ENCODE assay signal across 32 cellular contexts in genomic region chr10:29322918-29323317, GRCh38. TPM values are rescaled to one million over a fixed set of nuclear protein-coding genes. Genes with fewer than 3 reads are reported as not detected.
A peak's percentile ranks its signal among the peaks of the same experiment; 100 is the strongest.
DNase-seq lines count a peak whose midpoint lies in the region; ATAC-seq and TF ChIP-seq lines count a peak whose summit lies in the region.
"Had no signal": no experiment of that assay in that cellular context is flagged by ENCODE, and none has a peak within 500 bp of the region (broad histone marks: within the 10 kb centered on the region; RNA-seq: fewer than 3 reads in every experiment).

No MANE protein-coding gene starts in this region.

- TF ChIP-seq EP300 in SK-N-SH (IDR thresholded peaks at IDR 0.05; ENCODE audit: borderline replicate concordance in 1 of 2, low read depth in 1 of 2, low read length in 1 of 2), result peak in 1 of 2 experiments; percentile 39; a peak in 1 of 4 replicates

- WGBS in SK-N-SH (ENCODE audit: low lambda C conversion rate), result 58% methylated on average over 5 of the region's 5 CpGs
- 83 to 88% methylated on average over 2 to 5 of the region's 5 CpGs for WGBS in mesodermal cell (ENCODE audit: insufficient coverage in 2 of 2), 2 experiments

- POLR2A ChIA-PET in SK-N-SH (lab: Yijun Ruan, JAX), result no interaction called here

- H3K9ac ChIP-seq in SK-N-SH (no peak overlapping the region), skeletal muscle tissue (ENCODE audit: low read depth in 1 of 3, low read length in 3 of 3) (peak overlapping the region in 2 of 3 donors; percentile 34 to 43)

- intact Hi-C loops in left colon (cut with DNase I, micrococcal nuclease), result no loop called here

- TF ChIP-seq RAD21 in SK-N-SH (IDR thresholded peaks at IDR 0.05; ENCODE audit: low read length), result no peak

- peaks cover 0 to 4% of the 10 kb centered on the region in 2 donors for H3K4me1 Mint-ChIP-seq in stimulated activated naive B cell treated with anti-CD40 and anti-IgM and Interleukin-4, amounts not matched to agents 10 μg/mL and 1 μg/mL and 100 μg/mL, for 72 hours

- CTCF ChIA-PET in SK-N-SH (lab: Yijun Ruan, JAX), result interaction anchor here (1.4 kb wide), 1 partner anchor 659 kb away, joined by 4 read pairs; no protein-coding TSS in a partner anchor

- H3K27ac ChIP-seq in SK-N-SH (ENCODE audit: low read depth in 2 of 2, low read length in 1 of 2) (peak overlapping the region in 1 of 2 experiments; percentile 70; a peak in 2 of 4 replicates), cardiac muscle cell (peak overlapping the region; percentile 96), mesodermal cell (ENCODE audit: low read depth, low read length, severe bottlenecking) (peak overlapping the region; percentile 45), skeletal muscle tissue (ENCODE audit: low read depth, low read length) (peak overlapping the region; percentile 68)
- H3K27ac ChIP-seq: prostate gland, SK-N-MC, spleen had no signal

- ATAC-seq in left colon (no peak), HG03571 (IDR thresholded peaks at IDR 0.05; ENCODE audit: unreplicated experiment) (no peak)
- no peak for ATAC-seq in stimulated activated naive B cell treated with anti-CD40 and anti-IgM and Interleukin-4, amounts not matched to agents 10 μg/mL and 1 μg/mL and 100 μg/mL, for 72 hours (replicated peaks)
- ATAC-seq: activated CD4-positive, alpha-beta T cell treated with anti-CD3 and anti-CD28 coated beads for 36 hours; activated T-cell treated with anti-CD3 and anti-CD28 coated beads, Interleukin-2, amount 50 U/mL, for 4 hours; T-helper 17 cell had no signal

- peaks cover 45% of the 10 kb centered on the region; the same call in 1 of the 2 replicates for H3K27me3 ChIP-seq in SK-N-SH (ENCODE audit: insufficient read depth)
- H3K27me3 ChIP-seq in cardiac muscle cell, result no peaks in the 10 kb centered on the region
- H3K27me3 ChIP-seq in skeletal muscle tissue (ENCODE audit: control insufficient read depth in 3 of 3, insufficient read depth in 3 of 3, low read length in 3 of 3), result no peaks in the 10 kb centered on the region

- H3K79me2 ChIP-seq in SK-N-SH (ENCODE audit: insufficient read depth), result no peaks in the 10 kb centered on the region

- peaks cover 5% of the 10 kb centered on the region for H3F3A ChIP-seq in SK-N-SH (replicated peaks; ENCODE audit: insufficient read depth)

- no peaks in the 10 kb centered on the region for H4K20me1 ChIP-seq in SK-N-SH (ENCODE audit: insufficient read depth)

- H3K36me3 Mint-ChIP-seq in stimulated activated naive B cell treated with anti-CD40 and anti-IgM and Interleukin-4, amounts not matched to agents 10 μg/mL and 1 μg/mL and 100 μg/mL, for 72 hours, result no peaks in the 10 kb centered on the region

- no peak overlapping the region for H3K4me2 ChIP-seq in SK-N-SH

- H3K4me3 ChIP-seq in SK-N-SH (ENCODE audit: low read depth in 2 of 2, low read length in 1 of 2) (no peak overlapping the region), cardiac muscle cell (no peak overlapping the region), mesodermal cell (ENCODE audit: extremely low read depth, insufficient read depth, low read length, poor library complexity, severe bottlenecking) (no peak overlapping the region), skeletal muscle tissue (ENCODE audit: low read length in 3 of 3) (no peak overlapping the region)
- H3K4me3 ChIP-seq: prostate gland, SK-N-MC, spleen had no signal

- peaks cover 9 to 19% of the 10 kb centered on the region in 2 donors for H3K27me3 Mint-ChIP-seq in stimulated activated naive B cell treated with anti-CD40 and anti-IgM and Interleukin-4, amounts not matched to agents 10 μg/mL and 1 μg/mL and 100 μg/mL, for 72 hours

- H3K9me3 ChIP-seq in SK-N-SH (no peaks in the 10 kb centered on the region), cardiac muscle cell (ENCODE audit: low read depth) (no peaks in the 10 kb centered on the region), mesodermal cell (ENCODE audit: control insufficient read depth, low read length) (no peaks in the 10 kb centered on the region), skeletal muscle tissue (ENCODE audit: control insufficient read depth in 3 of 3, low read length in 3 of 3) (no peaks in the 10 kb centered on the region)
- H3K9me3 ChIP-seq: prostate gland, spleen had no signal

- H3K36me3 ChIP-seq in SK-N-SH (replicated peaks in 1 of 2; ENCODE audit: control insufficient read depth in 1 of 2, insufficient read depth in 2 of 2, low read length in 1 of 2), result no peaks in the 10 kb centered on the region
- H3K36me3 ChIP-seq in cardiac muscle cell, result no peaks in the 10 kb centered on the region
- H3K36me3 ChIP-seq in mesodermal cell (ENCODE audit: control insufficient read depth, insufficient read depth, low read length), result no peaks in the 10 kb centered on the region
- no peaks in the 10 kb centered on the region for H3K36me3 ChIP-seq in skeletal muscle tissue (ENCODE audit: control insufficient read depth in 3 of 3, insufficient read depth in 3 of 3, low read length in 3 of 3)
- H3K36me3 ChIP-seq: prostate gland, spleen had no signal

- H3K4me3 Mint-ChIP-seq in stimulated activated naive B cell treated with anti-CD40 and anti-IgM and Interleukin-4, amounts not matched to agents 10 μg/mL and 1 μg/mL and 100 μg/mL, for 72 hours, result no peak overlapping the region
- H3K4me3 Mint-ChIP-seq: activated CD4-positive, alpha-beta T cell treated with anti-CD3 and anti-CD28 coated beads for 36 hours; activated T-cell treated with anti-CD3 and anti-CD28 coated beads, Interleukin-2, amount 50 U/mL, for 4 hours; T-helper 17 cell had no signal

- H3K4me1 ChIP-seq in SK-N-SH (ENCODE audit: control insufficient read depth in 1 of 2, insufficient read depth in 2 of 2, low read depth in 1 of 2, low read length in 1 of 2) (peaks cover 0 to 27% of the 10 kb centered on the region in 2 experiments; a peak in 2 of 4 replicates), cardiac muscle cell (ENCODE audit: low read depth) (peaks cover 53% of the 10 kb centered on the region), mesodermal cell (ENCODE audit: control insufficient read depth, insufficient read depth, low read length, poor library complexity, severe bottlenecking) (peaks cover 18% of the 10 kb centered on the region), skeletal muscle tissue (ENCODE audit: control insufficient read depth in 3 of 3, insufficient read depth in 3 of 3, low read length in 3 of 3) (peaks cover 7 to 16% (median 14%) of the 10 kb centered on the region in 3 donors)
- H3K4me1 ChIP-seq: prostate gland had no signal

- no peaks in the 10 kb centered on the region for H3K9me2 ChIP-seq in SK-N-SH

- TF ChIP-seq CTCF in SK-N-SH (IDR thresholded peaks at IDR 0.05) (no peak), cardiac muscle cell (IDR thresholded peaks at IDR 0.05; ENCODE audit: low read depth, low read length) (no peak)

- no peaks in the 10 kb centered on the region for H3K9me3 Mint-ChIP-seq in stimulated activated naive B cell treated with anti-CD40 and anti-IgM and Interleukin-4, amounts not matched to agents 10 μg/mL and 1 μg/mL and 100 μg/mL, for 72 hours
- H3K9me3 Mint-ChIP-seq: activated T-cell treated with anti-CD3 and anti-CD28 coated beads, Interleukin-2, amount 50 U/mL, for 4 hours had no signal

- no peak overlapping the region for H2AFZ ChIP-seq in SK-N-SH (ENCODE audit: low read depth)

- DNase-seq in SK-N-SH (peak; percentile 36), cardiac muscle cell (ENCODE audit: low read depth in 1 of 2, low spot score in 1 of 2) (peak in 1 of 2 donors; percentile 69), left colon (no peak)
- no peak for DNase-seq in stimulated activated naive B cell treated with anti-CD40 and anti-IgM and Interleukin-4, amounts not matched to agents 10 μg/mL and 1 μg/mL and 100 μg/mL, for 72 hours
- DNase-seq: activated CD4-positive, alpha-beta T cell treated with anti-CD3 and anti-CD28 coated beads for 36 hours; activated naive CD4-positive, alpha-beta T cell; activated T-cell treated with anti-CD3 and anti-CD28 coated beads, Interleukin-2, amount 50 U/mL, for 4 hours; DMS53; GDM1; HCEC 1CT; mammary epithelial cell; NCI-H1105 treated with DMSO at 0.1 percent for 48 hours; NCI-H2029 treated with DMSO at 0.1 percent for 48 hours; NCI-H748 treated with DMSO at 0.1 percent for 48 hours; spleen; stimulated activated CD4-positive, alpha-beta T cell treated with anti-CD3 and anti-CD28 coated beads, Interleukin-2, amount 100 ng/mL, for 48 hours; T-helper 17 cell; trophoblast cell had no signal

- H3K27ac Mint-ChIP-seq in stimulated activated naive B cell treated with anti-CD40 and anti-IgM and Interleukin-4, amounts not matched to agents 10 μg/mL and 1 μg/mL and 100 μg/mL, for 72 hours, result no peak overlapping the region
- H3K27ac Mint-ChIP-seq: activated CD4-positive, alpha-beta T cell treated with anti-CD3 and anti-CD28 coated beads for 36 hours; T-helper 17 cell had no signal

TF ChIP-seq in SK-N-SH, 30 proteins besides CTCF, POLR2A, EP300 and RAD21 (continues in another document):
- TF ChIP-seq PBX3 (IDR thresholded peaks at IDR 0.05), result peak; percentile 35; the same call in 1 of the 2 replicates
- no peak for TF ChIP-seq SIN3A (IDR thresholded peaks at IDR 0.05; ENCODE audit: borderline replicate concordance, low read depth, low read length)

RNA-seq across cellular contexts. Expression of gene LYZL1, which starts 34.0 kb away (rescaled TPM):
- polyA plus RNA-seq in SK-N-SH (2012; rRNA removed), result not detected in 2 replicates
- polyA plus RNA-seq in SK-N-SH (2012; cell fraction: cytosol; rRNA removed), result not detected in 2 replicates
- polyA plus RNA-seq in SK-N-SH (2012; cell fraction: nucleus; rRNA removed), result not detected in 2 replicates
- not detected in 2 replicates for total RNA-seq in cardiac muscle cell
- 0.17 TPM in 1 of 2 replicates, not detected in the other for polyA plus RNA-seq in cardiac muscle cell
- not detected for polyA plus RNA-seq in mesodermal cell (2013, experiment 1 of 2)
- not detected for polyA plus RNA-seq in mesodermal cell (2013, experiment 2 of 2)
- not detected for total RNA-seq in skeletal muscle tissue
- not detected for total RNA-seq in left colon
- total RNA-seq: activated CD4-positive, alpha-beta T cell treated with anti-CD3 and anti-CD28 coated beads for 36 hours; activated CD8-positive, alpha-beta memory T cell treated with anti-CD3 and anti-CD28 coated beads for 36 hours; activated T-cell treated with anti-CD3 and anti-CD28 coated beads, Interleukin-2, amount 50 U/mL, for 4 hours; cerebellum; endothelial cell of umbilical vein; glomerular endothelial cell; mammary epithelial cell; MCF 10A; RPMI7951; spleen; subcutaneous adipose tissue; T-helper 17 cell had no signal
- polyA plus RNA-seq: BJ, endothelial cell of umbilical vein, keratinocyte, mammary epithelial cell, spleen had no signal
